28 cellular contexts compared by ENCODE assay signal in the genomic region with DNA sequence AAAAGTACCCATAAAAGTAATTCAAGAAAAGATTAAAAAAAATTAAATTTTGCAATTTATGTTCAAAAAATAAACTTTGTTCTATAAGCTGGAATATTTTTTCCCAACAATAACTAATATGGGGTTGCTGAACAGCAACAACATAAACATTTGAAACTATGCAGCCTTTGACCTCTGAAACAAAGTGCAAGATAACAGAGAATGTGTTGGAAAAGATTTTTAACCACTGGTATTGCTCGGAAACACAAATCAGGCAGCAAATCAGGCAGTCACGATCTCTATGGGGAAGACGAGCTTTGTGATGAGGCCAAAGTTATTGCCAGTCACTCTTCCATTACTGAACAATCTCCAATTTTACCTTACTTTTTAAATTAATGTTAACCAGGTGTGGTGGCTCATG.
"Had no signal": no experiment of that assay in that cellular context is flagged by ENCODE, and none has a peak within 500 bp of the region (broad histone marks: within the 10 kb centered on the region; RNA-seq: fewer than 3 reads in every experiment).

No MANE protein-coding gene starts in this region.

- H3K4me3 Mint-ChIP-seq: memory B cell; naive thymus-derived CD4-positive, alpha-beta T cell; natural killer cell treated with Interleukin-12 subunit alpha and Interleukin-12 subunit beta and Interleukin-15 and Interleukin-18, amount 100 ng/mL, for 72 hours; neural crest cell; stimulated activated effector memory CD8-positive, alpha-beta T cell treated with anti-CD3 and anti-CD28 coated beads, Interleukin-12 subunit alpha, Interleukin-12 subunit beta, amount 100 ng/mL, for 72 hours; stimulated activated naive CD8-positive, alpha-beta T cell treated with anti-CD3 and anti-CD28 coated beads, Interleukin-15, Interleukin-2, amounts not matched to agents 100 ng/mL and 50 ng/mL, for 24 hours had no signal

- H3K4me3 ChIP-seq: left ventricle myocardium inferior, lung, mucosa of descending colon, pancreas, prostate gland, skin epidermis, spleen, suprapubic skin, thoracic aorta, tibial artery, upper lobe of right lung had no signal

- H3K36me3 ChIP-seq: left ventricle myocardium inferior, pancreas, prostate gland, spleen, suprapubic skin, thoracic aorta, tibial artery, upper lobe of right lung had no signal

- H3K9me3 ChIP-seq: left ventricle myocardium inferior, mucosa of descending colon, pancreas, prostate gland, suprapubic skin, thoracic aorta, tibial artery, upper lobe of right lung had no signal

- H3K27me3 ChIP-seq: pancreas, spleen, suprapubic skin, tibial artery, upper lobe of right lung had no signal

- DNase-seq: hippocampal formation; left ventricle myocardium inferior; midbrain; mucosa of descending colon; naive thymus-derived CD4-positive, alpha-beta T cell; nucleus accumbens; pancreas; posterior cingulate gyrus; retina; right cardiac atrium; spleen; stimulated activated CD4-positive, alpha-beta T cell treated with anti-CD3 and anti-CD28 coated beads, Interleukin-4, amount 100 ng/mL, for 24 hours; stimulated activated naive CD4-positive, alpha-beta T cell; tibial artery; trophoblast cell; upper lobe of right lung had no signal

- H3K9me3 Mint-ChIP-seq: memory B cell, neural crest cell had no signal

- FAIRE-seq: islet of Langerhans, pancreas, urothelium cell line had no signal

- H3K4me1 Mint-ChIP-seq: memory B cell; neural crest cell; stimulated activated effector memory CD8-positive, alpha-beta T cell treated with anti-CD3 and anti-CD28 coated beads, Interleukin-12 subunit alpha, Interleukin-12 subunit beta, amount 100 ng/mL, for 72 hours had no signal

- H3K27ac Mint-ChIP-seq: memory B cell; naive thymus-derived CD4-positive, alpha-beta T cell; natural killer cell treated with Interleukin-12 subunit alpha and Interleukin-12 subunit beta and Interleukin-15 and Interleukin-18, amount 100 ng/mL, for 72 hours; stimulated activated effector memory CD8-positive, alpha-beta T cell treated with anti-CD3 and anti-CD28 coated beads, Interleukin-12 subunit alpha, Interleukin-12 subunit beta, amount 100 ng/mL, for 72 hours; stimulated activated naive CD8-positive, alpha-beta T cell treated with anti-CD3 and anti-CD28 coated beads, Interleukin-15, Interleukin-2, amounts not matched to agents 100 ng/mL and 50 ng/mL, for 24 hours had no signal

- H3K27ac ChIP-seq: left ventricle myocardium inferior, pancreas, prostate gland, skin epidermis, spleen, suprapubic skin, thoracic aorta, tibial artery, upper lobe of right lung had no signal

- H3K36me3 Mint-ChIP-seq: memory B cell; naive thymus-derived CD4-positive, alpha-beta T cell; natural killer cell treated with Interleukin-12 subunit alpha and Interleukin-12 subunit beta and Interleukin-15 and Interleukin-18, amount 100 ng/mL, for 72 hours; stimulated activated effector memory CD8-positive, alpha-beta T cell treated with anti-CD3 and anti-CD28 coated beads, Interleukin-12 subunit alpha, Interleukin-12 subunit beta, amount 100 ng/mL, for 72 hours had no signal

- H3K4me1 ChIP-seq: left ventricle myocardium inferior, pancreas, prostate gland, spleen, suprapubic skin, tibial artery, upper lobe of right lung had no signal

- H3K27me3 Mint-ChIP-seq: memory B cell; naive thymus-derived CD4-positive, alpha-beta T cell; natural killer cell treated with Interleukin-12 subunit alpha and Interleukin-12 subunit beta and Interleukin-15 and Interleukin-18, amount 100 ng/mL, for 72 hours; stimulated activated naive CD8-positive, alpha-beta T cell treated with anti-CD3 and anti-CD28 coated beads, Interleukin-15, Interleukin-2, amounts not matched to agents 100 ng/mL and 50 ng/mL, for 24 hours had no signal
